ENCODE assay signal across 22 cellular contexts in genomic region chr5:12332480-12332879, GRCh38.
"Had no signal": no experiment of that assay in that cellular context is flagged by ENCODE, and none has a peak within 500 bp of the region (broad histone marks: within the 10 kb centered on the region; RNA-seq: fewer than 3 reads in every experiment).

No MANE protein-coding gene starts in this region.

- H3K4me1 ChIP-seq: esophagus muscularis mucosa, foreskin keratinocyte, gastroesophageal sphincter, heart left ventricle, left lung, psoas muscle, sigmoid colon, suprapubic skin, transverse colon, upper lobe of right lung, uterus had no signal

- DNase-seq: dorsolateral prefrontal cortex; effector CD4-positive, alpha-beta T cell; foreskin keratinocyte; heart left ventricle; hippocampal formation; left cardiac atrium; left lung; naive thymus-derived CD8-positive, alpha-beta T cell; nephron progenitor cell; nucleus accumbens; psoas muscle; right cardiac atrium; sigmoid colon; stimulated activated CD4-positive, alpha-beta T cell treated with anti-CD3 and anti-CD28 coated beads, Interleukin-2, amount 100 ng/mL, for 48 hours; stimulated activated naive B cell treated with anti-CD40 and anti-IgM and Interleukin-4, amounts not matched to agents 10 μg/mL and 1 μg/mL and 100 μg/mL, for 72 hours; transverse colon; upper lobe of right lung; uterus had no signal

- H3K27ac ChIP-seq: dorsolateral prefrontal cortex, esophagus muscularis mucosa, foreskin keratinocyte, gastroesophageal sphincter, heart left ventricle, left lung, psoas muscle, sigmoid colon, suprapubic skin, transverse colon, upper lobe of right lung, uterus had no signal

- H3K27ac Mint-ChIP-seq: naive thymus-derived CD8-positive, alpha-beta T cell; nephron progenitor cell; stimulated activated naive B cell treated with anti-CD40 and anti-IgM and Interleukin-4, amounts not matched to agents 10 μg/mL and 1 μg/mL and 100 μg/mL, for 72 hours; stimulated activated naive CD8-positive, alpha-beta T cell treated with anti-CD3 and anti-CD28 coated beads, Interleukin-15, Interleukin-2, amounts not matched to agents 100 ng/mL and 50 ng/mL, for 24 hours had no signal

- H3K36me3 ChIP-seq: esophagus muscularis mucosa, gastroesophageal sphincter, heart left ventricle, left lung, sigmoid colon, suprapubic skin, transverse colon, upper lobe of right lung, uterus had no signal

- H3K4me3 ChIP-seq: dorsolateral prefrontal cortex, esophagus muscularis mucosa, gastroesophageal sphincter, heart left ventricle, left lung, psoas muscle, sigmoid colon, suprapubic skin, transverse colon, upper lobe of right lung, uterus had no signal

- H3K4me3 Mint-ChIP-seq: naive thymus-derived CD8-positive, alpha-beta T cell; nephron progenitor cell; stimulated activated naive B cell treated with anti-CD40 and anti-IgM and Interleukin-4, amounts not matched to agents 10 μg/mL and 1 μg/mL and 100 μg/mL, for 72 hours; stimulated activated naive CD8-positive, alpha-beta T cell treated with anti-CD3 and anti-CD28 coated beads, Interleukin-15, Interleukin-2, amounts not matched to agents 100 ng/mL and 50 ng/mL, for 24 hours had no signal

- H3K27me3 ChIP-seq: dorsolateral prefrontal cortex, esophagus muscularis mucosa, foreskin keratinocyte, gastroesophageal sphincter, heart left ventricle, left lung, sigmoid colon, suprapubic skin, transverse colon, upper lobe of right lung, uterus had no signal

- H3K4me1 Mint-ChIP-seq: naive thymus-derived CD8-positive, alpha-beta T cell; nephron progenitor cell; stimulated activated naive B cell treated with anti-CD40 and anti-IgM and Interleukin-4, amounts not matched to agents 10 μg/mL and 1 μg/mL and 100 μg/mL, for 72 hours had no signal

- H3K27me3 Mint-ChIP-seq: naive thymus-derived CD8-positive, alpha-beta T cell; stimulated activated naive B cell treated with anti-CD40 and anti-IgM and Interleukin-4, amounts not matched to agents 10 μg/mL and 1 μg/mL and 100 μg/mL, for 72 hours; stimulated activated naive CD8-positive, alpha-beta T cell treated with anti-CD3 and anti-CD28 coated beads, Interleukin-15, Interleukin-2, amounts not matched to agents 100 ng/mL and 50 ng/mL, for 24 hours had no signal

- H3K36me3 Mint-ChIP-seq: naive thymus-derived CD8-positive, alpha-beta T cell; stimulated activated naive B cell treated with anti-CD40 and anti-IgM and Interleukin-4, amounts not matched to agents 10 μg/mL and 1 μg/mL and 100 μg/mL, for 72 hours had no signal

- H3K9me3 ChIP-seq: gastroesophageal sphincter, psoas muscle, sigmoid colon, suprapubic skin, uterus had no signal

- ATAC-seq: foreskin keratinocyte; gastroesophageal sphincter; heart left ventricle; left cardiac atrium; left lung; naive thymus-derived CD8-positive, alpha-beta T cell; psoas muscle; right cardiac atrium; stimulated activated naive B cell treated with anti-CD40 and anti-IgM and Interleukin-4, amounts not matched to agents 10 μg/mL and 1 μg/mL and 100 μg/mL, for 72 hours; upper lobe of right lung had no signal
